11 cellular contexts compared by ENCODE assay signal in genomic region chr5:151068189-151068570, GRCh38. TPM values are rescaled to one million over a fixed set of nuclear protein-coding genes. Genes with fewer than 3 reads are reported as not detected.
DNase-seq lines count a peak whose midpoint lies in the region; ATAC-seq and TF ChIP-seq lines count a peak whose summit lies in the region.
"Had no signal": no experiment of that assay in that cellular context is flagged by ENCODE, and none has a peak within 500 bp of the region (broad histone marks: within the 10 kb centered on the region; RNA-seq: fewer than 3 reads in every experiment).

No MANE protein-coding gene starts in this region.

- H2AK5ac ChIP-seq in H9 (ENCODE audit: insufficient read length, low read length), result no peak overlapping the region

- H3K9ac ChIP-seq in KMS-11 (peak overlapping the region; percentile 14; the same call in 1 of the 2 replicates), H9 (ENCODE audit: extremely low read depth, insufficient read length, low read length) (no peak overlapping the region)

- no peak overlapping the region for H4K5ac ChIP-seq in H9 (ENCODE audit: insufficient read length, low read depth, low read length)

- peaks cover 6% of the 10 kb centered on the region for H3K4me1 Mint-ChIP-seq in glutamatergic neuron (ENCODE audit: low read depth, unreplicated experiment)
- peaks cover 21 to 24% of the 10 kb centered on the region in 2 experiments for H3K4me1 Mint-ChIP-seq in H9

- H3K79me1 ChIP-seq in H9 (ENCODE audit: insufficient read depth, low read depth, low read length, poor library complexity, severe bottlenecking), result peaks cover 2% of the 10 kb centered on the region

- peak in 2 of 8 donors; percentile 1 to 9 for ATAC-seq in heart right ventricle
- no peak for ATAC-seq in left cardiac atrium

- H2BK20ac ChIP-seq in H9 (ENCODE audit: low read depth, low read length, poor library complexity, severe bottlenecking), result no peak overlapping the region

- H3K36me3 ChIP-seq in heart right ventricle (peaks cover 0 to 49% (median 0%) of the 10 kb centered on the region in 9 donors), KMS-11 (ENCODE audit: insufficient read depth) (no peaks in the 10 kb centered on the region), tibial artery (peaks cover 0 to 18% (median 0%) of the 10 kb centered on the region in 3 donors)

- H2BK5ac ChIP-seq in H9 (ENCODE audit: insufficient read length, low read length), result no peak overlapping the region

- H3K4me2 ChIP-seq in KMS-11 (peak overlapping the region; percentile 95), H9 (ENCODE audit: insufficient read depth, insufficient read length, low read length) (no peak overlapping the region)

- no peak overlapping the region for H2AFZ ChIP-seq in KMS-11 (ENCODE audit: low read depth)
- H2AFZ ChIP-seq in H9 (ENCODE audit: low read length), result no peak overlapping the region

- no peak overlapping the region for H3K18ac ChIP-seq in H9 (ENCODE audit: insufficient read length, low read depth, low read length)

- H3T11ph ChIP-seq in H9 (ENCODE audit: low read length), result no peak overlapping the region

- H2BK15ac ChIP-seq in H9 (ENCODE audit: low read depth, low read length), result no peak overlapping the region

- H3K79me2 ChIP-seq in KMS-11 (ENCODE audit: insufficient read depth, low read depth), result peaks cover 65% of the 10 kb centered on the region
- no peaks in the 10 kb centered on the region for H3K79me2 ChIP-seq in H9 (ENCODE audit: insufficient read depth, low read length)

- WGBS in heart right ventricle, 2 donors, result 35 to 50% methylated on average over 6 of the region's 6 CpGs
- no CpG with 5 or more reads among the region's 6 CpGs for WGBS in H9 (ENCODE audit: extremely low coverage, insufficient read length, low lambda C conversion rate)

- H3K56ac ChIP-seq in H9 (ENCODE audit: insufficient read length, low read depth, low read length), result no peak overlapping the region

- H3K27ac Mint-ChIP-seq in glutamatergic neuron (ENCODE audit: unreplicated experiment) (peak overlapping the region; percentile 38), H9 (peak overlapping the region in 1 of 3 experiments; percentile 77; a peak in 1 of 7 replicates)

- no peak overlapping the region for H2BK120ac ChIP-seq in H9 (ENCODE audit: low read depth, low read length, poor library complexity, severe bottlenecking)

- H3K9me3 Mint-ChIP-seq in glutamatergic neuron (ENCODE audit: unreplicated experiment) (peaks cover 2% of the 10 kb centered on the region), H9 (no peaks in the 10 kb centered on the region)
- H3K9me3 Mint-ChIP-seq: CD14-positive monocyte had no signal

- no peak for DNase-seq in heart right ventricle
- no peak for DNase-seq in left cardiac atrium
- no peak for DNase-seq in glutamatergic neuron
- no peak for DNase-seq in tibial artery
- DNase-seq in posterior vena cava (ENCODE audit: low spot score), result no peak
- no peak for DNase-seq in DMS53 (lab: John Stamatoyannopoulos, UW)
- DNase-seq in H9, result no peak
- DNase-seq: NCI-H1048, T1000 had no signal

- H3K4me3 Mint-ChIP-seq in glutamatergic neuron (ENCODE audit: unreplicated experiment), result peak overlapping the region; percentile 46
- H3K4me3 Mint-ChIP-seq in H9, result no peak overlapping the region
- H3K4me3 Mint-ChIP-seq: CD14-positive monocyte had no signal

- TF ChIP-seq CTCF in heart right ventricle (IDR thresholded peaks at IDR 0.05), result no peak
- no peak for TF ChIP-seq CTCF in KMS-11 (conservative IDR thresholded peaks at IDR 0.05; ENCODE audit: low read depth, low read length)
- no peak for TF ChIP-seq CTCF in glutamatergic neuron (IDR thresholded peaks at IDR 0.05; ENCODE audit: partially characterized antibody, unreplicated experiment)
- no peak for TF ChIP-seq CTCF in tibial artery (IDR thresholded peaks at IDR 0.05)
- TF ChIP-seq CTCF in H9 (conservative IDR thresholded peaks at IDR 0.05), result no peak

- H3K14ac ChIP-seq in H9 (ENCODE audit: insufficient read depth, low read length), result no peak overlapping the region

- H3K36me3 Mint-ChIP-seq in glutamatergic neuron (ENCODE audit: unreplicated experiment), result peaks cover 3% of the 10 kb centered on the region
- H3K36me3 Mint-ChIP-seq in H9 (ENCODE audit: insufficient read depth in 1 of 3, low read depth in 3 of 3), result peaks cover 2 to 12% (median 10%) of the 10 kb centered on the region in 3 experiments; a peak in 6 of 7 replicates

- no peaks in the 10 kb centered on the region for H3K9me3 ChIP-seq in heart right ventricle
- no peaks in the 10 kb centered on the region for H3K9me3 ChIP-seq in tibial artery
- no peaks in the 10 kb centered on the region for H3K9me3 ChIP-seq in H9 (ENCODE audit: control insufficient read depth, low read depth, low read length)

- no peak overlapping the region for H4K8ac ChIP-seq in H9 (replicated peaks; ENCODE audit: insufficient read length, low read depth, low read length)

- intact Hi-C loops in heart right ventricle (cut with DNase I) (no loop called here), left cardiac atrium (cut with DNase I) (no loop called here), tibial artery (cut with DNase I; ENCODE audit: low total_unique reads) (no loop called here), posterior vena cava (cut with DNase I) (no loop called here)

- H3K4me1 ChIP-seq in heart right ventricle (peaks cover 49 to 98% (median 94%) of the 10 kb centered on the region in 9 donors), KMS-11 (ENCODE audit: low read depth, poor library complexity, severe bottlenecking) (peaks cover 86% of the 10 kb centered on the region), tibial artery (peaks cover 5 to 70% (median 52%) of the 10 kb centered on the region in 4 donors), H9 (ENCODE audit: insufficient read depth, low read length) (no peaks in the 10 kb centered on the region)

- no peak overlapping the region for H4K91ac ChIP-seq in H9 (ENCODE audit: insufficient read length, low read depth, low read length)

- no peak overlapping the region for H2BK12ac ChIP-seq in H9 (ENCODE audit: insufficient read length, low read depth, low read length)

- H3K27me3 ChIP-seq in heart right ventricle (no peaks in the 10 kb centered on the region), KMS-11 (ENCODE audit: insufficient read depth, low read depth) (no peaks in the 10 kb centered on the region), tibial artery (no peaks in the 10 kb centered on the region), H9 (ENCODE audit: insufficient read depth, low read length) (no peaks in the 10 kb centered on the region)

- H3K4me3 ChIP-seq in heart right ventricle (no peak overlapping the region), KMS-11 (IDR thresholded peaks at IDR 0.05; ENCODE audit: insufficient read depth, low read depth, low read length) (no peak overlapping the region), tibial artery (no peak overlapping the region)

- H3K27ac ChIP-seq in heart right ventricle, result peak overlapping the region in 9 of 10 donors; percentile 68 to 89 (median 78)
- peak overlapping the region; percentile 69 for H3K27ac ChIP-seq in KMS-11
- peak overlapping the region; percentile 39 to 56 for H3K27ac ChIP-seq in tibial artery
- no peak overlapping the region for H3K27ac ChIP-seq in H9 (ENCODE audit: insufficient read length, low read depth, low read length)

- no peak overlapping the region for H3K4ac ChIP-seq in H9 (ENCODE audit: low read depth, low read length)

- H4K20me1 ChIP-seq in KMS-11 (ENCODE audit: insufficient read depth) (no peaks in the 10 kb centered on the region), H9 (ENCODE audit: control insufficient read depth, insufficient read depth, insufficient read length) (no peaks in the 10 kb centered on the region)

- no peaks in the 10 kb centered on the region for H3K23me2 ChIP-seq in H9 (ENCODE audit: insufficient read length, low read depth, low read length, poor library complexity, severe bottlenecking)

- no peak overlapping the region for H3K23ac ChIP-seq in H9 (ENCODE audit: insufficient read length, low read depth, low read length)

- H3K27me3 Mint-ChIP-seq in glutamatergic neuron (ENCODE audit: unreplicated experiment) (peaks cover 8% of the 10 kb centered on the region), H9 (ENCODE audit: low read depth) (no peaks in the 10 kb centered on the region)

RNA-seq across cellular contexts. Expression of gene TNIP1, which starts 12.7 kb away (rescaled TPM):
- total RNA-seq in heart right ventricle, result 100 to 1,000 TPM; 113 to 130 (median 125) TPM
- 10 to 100 TPM; 63.8 to 78.1 TPM for polyA plus RNA-seq in heart right ventricle
- total RNA-seq in left cardiac atrium, result 100 to 1,000 TPM in 1 of 2 donors, 10 to 100 TPM in 1; 80.4 to 101 TPM
- total RNA-seq in glutamatergic neuron (ENCODE audit: unreplicated experiment), result 34.1 TPM
- total RNA-seq in posterior vena cava, result 10 to 100 TPM; 56.7 to 77.5 TPM
- total RNA-seq in H9 (2021), result 40.8 and 43.7 TPM in 2 replicates

RNA-seq across cellular contexts. Expression of gene GPX3, which starts 47.8 kb away (rescaled TPM):
- 100 to 1,000 TPM; 208 to 990 (median 601) TPM for total RNA-seq in heart right ventricle
- 1,000 to 10,000 TPM; 1,059 to 1,234 TPM for polyA plus RNA-seq in heart right ventricle
- 1,000 to 10,000 TPM; 1,172 to 1,220 TPM for total RNA-seq in left cardiac atrium
- 20.4 TPM for total RNA-seq in glutamatergic neuron (ENCODE audit: unreplicated experiment)
- total RNA-seq in posterior vena cava, result 1,000 to 10,000 TPM in 1 of 2 donors, 100 to 1,000 TPM in 1; 993 to 1,026 TPM
- 20.4 and 20.9 TPM in 2 replicates for total RNA-seq in H9 (2021)
